24 cellular contexts compared by ENCODE assay signal in genomic region chr16:15970743-15971434, GRCh38. TPM values are rescaled to one million over a fixed set of nuclear protein-coding genes. Genes with fewer than 3 reads are reported as not detected.
A peak's percentile ranks its signal among the peaks of the same experiment; 100 is the strongest.
DNase-seq lines count a peak whose midpoint lies in the region; ATAC-seq and TF ChIP-seq lines count a peak whose summit lies in the region.
"Had no signal": no experiment of that assay in that cellular context is flagged by ENCODE, and none has a peak within 500 bp of the region (broad histone marks: within the 10 kb centered on the region; RNA-seq: fewer than 3 reads in every experiment).

No MANE protein-coding gene starts in this region.

- TF ChIP-seq RAD21 in IMR-90 (IDR thresholded peaks at IDR 0.05; ENCODE audit: low read length) = no peak

- H3K56ac ChIP-seq in IMR-90 (ENCODE audit: extremely low read depth, insufficient read depth, low read length) = no peak overlapping the region

- no peak for ATAC-seq in IMR-90 (ENCODE audit: low read depth)
- ATAC-seq in GM21381 (IDR thresholded peaks at IDR 0.05; ENCODE audit: unreplicated experiment) = no peak
- no peak for ATAC-seq in HG02852 (IDR thresholded peaks at IDR 0.05; ENCODE audit: unreplicated experiment)

- H2AK5ac ChIP-seq in IMR-90 (ENCODE audit: low read depth, low read length) = peak overlapping the region; percentile 0; the same call in 1 of the 2 replicates

- H3K9me1 ChIP-seq in IMR-90 (ENCODE audit: insufficient read depth, low read length) = peaks cover 45% of the 10 kb centered on the region

- H3K4me3 ChIP-seq in IMR-90 (ENCODE audit: insufficient read depth, low read depth, low read length) (no peak overlapping the region), endodermal cell (ENCODE audit: low read length) (no peak overlapping the region)
- H3K4me3 ChIP-seq: BLaER1, ovary, right atrium auricular region, thoracic aorta had no signal

- H2BK120ac ChIP-seq in IMR-90 (ENCODE audit: low read depth, low read length) = peak overlapping the region; percentile 1; the same call in 1 of the 2 replicates

- CTCF ChIA-PET in IMR-90 (lab: Yijun Ruan, JAX) = no interaction called here

- H3K27ac ChIP-seq in IMR-90 (ENCODE audit: insufficient read depth, low read length) = peak overlapping the region; percentile 50; the same call in 1 of the 2 replicates
- no peak overlapping the region for H3K27ac ChIP-seq in endodermal cell (ENCODE audit: low read depth, low read length)
- H3K27ac ChIP-seq: BLaER1, foreskin keratinocyte, ovary, right atrium auricular region had no signal

- 0 out of 2 replicates have a peak overlapping the region, but pooled peaks have one; percentile 43 for H3K23ac ChIP-seq in IMR-90 (ENCODE audit: low read depth, low read length)

- 0 out of 2 replicates have a peak overlapping the region, but pooled peaks have one; percentile 14 for H3K18ac ChIP-seq in IMR-90 (ENCODE audit: low read depth, low read length)

- H3K27ac Mint-ChIP-seq in endodermal cell = peak overlapping the region; percentile 88
- H3K27ac Mint-ChIP-seq: activated CD4-positive, alpha-beta memory T cell treated with anti-CD3 and anti-CD28 coated beads, Interleukin-2, amount 10 ng/mL, durations not matched to agents 7 days and 5 days; mesothelial cell of epicardium; naive thymus-derived CD8-positive, alpha-beta T cell; stimulated activated naive B cell treated with anti-CD40 and anti-IgM and Interleukin-4, amounts not matched to agents 10 μg/mL and 1 μg/mL and 100 μg/mL, for 72 hours had no signal

- no peak overlapping the region for H4K5ac ChIP-seq in IMR-90 (ENCODE audit: low read depth, low read length)

- no peak overlapping the region for H3K4me2 ChIP-seq in IMR-90 (ENCODE audit: low read depth, low read length)
- H3K4me2 ChIP-seq: BLaER1 had no signal

- TF ChIP-seq CTCF in IMR-90 (conservative IDR thresholded peaks at IDR 0.05; ENCODE audit: low read depth, low read length) (no peak), endodermal cell (conservative IDR thresholded peaks at IDR 0.05) (no peak), GM13976 (IDR thresholded peaks at IDR 0.05; ENCODE audit: borderline replicate concordance, control extremely low read depth, extremely low read depth, insufficient read depth, missing control alignments) (no peak)

- no peak overlapping the region for H2AFZ ChIP-seq in IMR-90 (replicated peaks; ENCODE audit: low read length, poor library complexity)

- H3K9me3 ChIP-seq in IMR-90 (ENCODE audit: control insufficient read depth, insufficient read depth, low read length) = peaks cover 3% of the 10 kb centered on the region
- peaks cover 22% of the 10 kb centered on the region for H3K9me3 ChIP-seq in endodermal cell (ENCODE audit: control insufficient read depth, low read length)
- H3K9me3 ChIP-seq: thoracic aorta had no signal

- H2BK5ac ChIP-seq in IMR-90 (ENCODE audit: low read depth, low read length, poor library complexity, severe bottlenecking) = peak overlapping the region; percentile 2

- TF ChIP-seq POLR2A in IMR-90 (IDR thresholded peaks at IDR 0.05; ENCODE audit: low read depth, low read length) = no peak

- POLR2A ChIA-PET in IMR-90 (lab: Charles Lee; ENCODE audit: unreplicated experiment) = no interaction called here

- peaks cover 31% of the 10 kb centered on the region for H3K36me3 ChIP-seq in IMR-90 (ENCODE audit: control insufficient read depth, insufficient read depth, low read length)
- H3K36me3 ChIP-seq in endodermal cell (ENCODE audit: control insufficient read depth, insufficient read depth, low read length) = peaks cover 6% of the 10 kb centered on the region
- H3K36me3 ChIP-seq: ovary, right atrium auricular region, thoracic aorta had no signal

- peak overlapping the region; percentile 30; the same call in 1 of the 3 replicates for H2BK15ac ChIP-seq in IMR-90 (ENCODE audit: low read depth, low read length)

- H4K20me1 ChIP-seq in IMR-90 (ENCODE audit: insufficient read depth, low read length) = peaks cover 81% of the 10 kb centered on the region

- H3K79me1 ChIP-seq in IMR-90 (ENCODE audit: low read depth in 1 of 2, low read length in 2 of 2) = peaks cover 20 to 86% of the 10 kb centered on the region in 2 experiments

- H2BK20ac ChIP-seq in IMR-90 (ENCODE audit: low read depth, low read length) = peak overlapping the region; percentile 6; the same call in 1 of the 2 replicates

- peaks cover 10% of the 10 kb centered on the region for H3K4me1 Mint-ChIP-seq in endodermal cell

- H3K4me1 ChIP-seq in IMR-90 (ENCODE audit: control insufficient read depth, insufficient read depth, low read length) (peaks cover 43% of the 10 kb centered on the region), endodermal cell (ENCODE audit: control insufficient read depth, insufficient read depth, low read length) (no peaks in the 10 kb centered on the region)
- H3K4me1 ChIP-seq: BLaER1 had no signal

- DNase-seq in EH (ENCODE audit: low read depth) (peak; percentile 44), IMR-90 (no peak), endodermal cell (peak; percentile 94), iris pigment epithelial cell (ENCODE audit: low read depth) (peak; percentile 35), amygdala (lab: John Stamatoyannopoulos, UW) (no peak), GM13976 (ENCODE audit: low spot score) (no peak)
- DNase-seq: activated CD4-positive, alpha-beta memory T cell treated with anti-CD3 and anti-CD28 coated beads, Interleukin-2, amount 10 ng/mL, durations not matched to agents 7 days and 5 days; activated gamma-delta T cell; DMS79; effector memory CD4-positive, alpha-beta T cell; foreskin keratinocyte; KBM-7; NCI-H146; ovary; stimulated activated CD4-positive, alpha-beta T cell treated with anti-CD3 and anti-CD28 coated beads, Interleukin-4, amount 100 ng/mL, for 24 hours; stimulated activated naive B cell treated with anti-CD40 and anti-IgM and Interleukin-4, amounts not matched to agents 10 μg/mL and 1 μg/mL and 100 μg/mL, for 72 hours had no signal

- H3K27me3 ChIP-seq in IMR-90 (ENCODE audit: control insufficient read depth, insufficient read depth, low read length) = no peaks in the 10 kb centered on the region
- H3K27me3 ChIP-seq in endodermal cell (ENCODE audit: control insufficient read depth, insufficient read depth, low read length, poor library complexity, severe bottlenecking) = no peaks in the 10 kb centered on the region
- H3K27me3 ChIP-seq: BLaER1, foreskin keratinocyte, ovary, right atrium auricular region had no signal

- no TSS peak for BruUV-seq in IMR-90 (replicated peaks; lab: Mats Ljungman, UMichigan)

- peaks cover 15% of the 10 kb centered on the region for H3K9me3 Mint-ChIP-seq in endodermal cell

- no peak overlapping the region for H2AK9ac ChIP-seq in IMR-90 (replicated peaks; ENCODE audit: low read depth, low read length, poor library complexity)

- peak overlapping the region; percentile 33 for H3K4ac ChIP-seq in IMR-90 (ENCODE audit: low read depth, low read length)

- peaks cover 10% of the 10 kb centered on the region for H3K36me3 Mint-ChIP-seq in endodermal cell (ENCODE audit: low read depth)

- intact Hi-C loops in IMR-90 (cut with micrococcal nuclease) = no loop called here

- peak overlapping the region in 1 of 2 experiments; percentile 3; a peak in 1 of 4 replicates for H4K8ac ChIP-seq in IMR-90 (ENCODE audit: low read depth in 2 of 2, low read length in 2 of 2)

- 86% methylated on average over 1 of the region's 7 CpGs; no CpG with 5 or more reads in 1 of the 2 experiments for WGBS in IMR-90 (ENCODE audit: extremely low coverage in 2 of 2, insufficient read length in 1 of 2), 2 experiments
- 62 to 82% methylated on average over 3 to 7 of the region's 7 CpGs for WGBS in endodermal cell (ENCODE audit: insufficient coverage in 1 of 2, insufficient read length in 1 of 2), 2 experiments

- H3K9ac ChIP-seq in IMR-90 (ENCODE audit: low read depth, low read length) = no peak overlapping the region
- no peak overlapping the region for H3K9ac ChIP-seq in endodermal cell (ENCODE audit: extremely low read depth, low read length, poor library complexity, severe bottlenecking)
- H3K9ac ChIP-seq: BLaER1 had no signal

- peak overlapping the region; percentile 62; the same call in 1 of the 2 replicates for H3K14ac ChIP-seq in IMR-90 (replicated peaks; ENCODE audit: low read depth, low read length)

- in situ Hi-C loops in IMR-90 (cut with MboI; ENCODE audit: low sequenced_read_pairs) (no loop called here), GM13976 (cut with MboI; ENCODE audit: low sequenced_read_pairs, unreplicated experiment) (no loop called here)

- dilution Hi-C loops in IMR-90 (cut with HindIII; ENCODE audit: low sequenced_read_pairs, unreplicated experiment) = no loop called here

- H4K91ac ChIP-seq in IMR-90 (ENCODE audit: insufficient read depth, low read depth, low read length) = no peak overlapping the region

- peaks cover 10% of the 10 kb centered on the region for H3K27me3 Mint-ChIP-seq in endodermal cell (ENCODE audit: insufficient read depth)
- H3K27me3 Mint-ChIP-seq: activated CD4-positive, alpha-beta memory T cell treated with anti-CD3 and anti-CD28 coated beads, Interleukin-2, amount 10 ng/mL, durations not matched to agents 7 days and 5 days; brain; naive thymus-derived CD8-positive, alpha-beta T cell; stimulated activated naive B cell treated with anti-CD40 and anti-IgM and Interleukin-4, amounts not matched to agents 10 μg/mL and 1 μg/mL and 100 μg/mL, for 72 hours had no signal

- no peak overlapping the region for H3K4me3 Mint-ChIP-seq in endodermal cell
- H3K4me3 Mint-ChIP-seq: activated CD4-positive, alpha-beta memory T cell treated with anti-CD3 and anti-CD28 coated beads, Interleukin-2, amount 10 ng/mL, durations not matched to agents 7 days and 5 days; mesothelial cell of epicardium; stimulated activated naive B cell treated with anti-CD40 and anti-IgM and Interleukin-4, amounts not matched to agents 10 μg/mL and 1 μg/mL and 100 μg/mL, for 72 hours had no signal

TF ChIP-seq in IMR-90, 13 proteins besides CTCF, POLR2A, EP300 and RAD21 (continues in another document):
- no peak for TF ChIP-seq USF2 (IDR thresholded peaks at IDR 0.05; ENCODE audit: low read depth, low read length)
- TF ChIP-seq RCOR1 (IDR thresholded peaks at IDR 0.05; ENCODE audit: insufficient replicate concordance, low read length) = no peak
- TF ChIP-seq MAZ (IDR thresholded peaks at IDR 0.05; ENCODE audit: borderline replicate concordance, low read depth, low read length) = no peak
- no peak for TF ChIP-seq FOS (IDR thresholded peaks at IDR 0.05; ENCODE audit: low read depth, low read length)

RNA-seq across cellular contexts. Expression of gene ABCC1, which starts 21.5 kb away (rescaled TPM):
- total RNA-seq in IMR-90 (2012; rRNA removed) = 34.4 and 39.4 TPM in 2 replicates
- polyA plus RNA-seq in IMR-90 (2012; rRNA removed) = 61.8 and 66.0 TPM in 2 replicates
- 42.5 and 75.2 TPM in 2 replicates for polyA plus RNA-seq in IMR-90 (2012; cell fraction: cytosol; rRNA removed)
- 126 and 203 TPM in 2 replicates for polyA plus RNA-seq in IMR-90 (2012; cell fraction: nucleus; rRNA removed; ENCODE audit: low replicate concordance)
- 10 to 100 TPM; 47.1 to 51.2 TPM for total RNA-seq in endodermal cell
- polyA plus RNA-seq in endodermal cell (2013, experiment 1 of 2) = 32.4 TPM
- polyA plus RNA-seq in endodermal cell (2013, experiment 2 of 2) = 31.2 TPM

Comparison
In these comparisons a context has a peak if more than half of its experiments do, and no peak if none do; other contexts are left out.
1. DNase-seq: peak in EH (single experiment), endodermal cell (single experiment) and iris pigment epithelial cell (single experiment); none in IMR-90 (single experiment), amygdala (0 of 56) and GM13976 (single experiment).